In the genomic region with DNA sequence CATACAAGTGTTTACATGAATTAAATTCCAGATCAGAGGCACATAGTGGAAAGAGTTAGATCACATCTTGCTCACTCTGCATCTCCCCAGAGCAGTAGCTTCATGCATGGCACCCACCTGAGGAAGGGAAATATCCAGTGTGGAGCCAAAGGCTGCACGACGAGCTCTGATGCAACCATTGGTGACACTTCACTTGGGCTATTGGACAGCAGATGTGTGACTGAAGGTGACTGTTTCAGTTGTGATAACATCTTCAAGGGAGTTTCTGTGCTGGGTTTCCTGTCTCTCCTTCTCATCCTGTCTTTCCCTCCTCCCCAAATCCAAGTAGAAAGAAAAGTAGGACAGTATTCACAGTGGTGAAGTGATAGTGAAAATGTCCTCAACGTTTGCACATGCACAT, we compare ENCODE assay signal across 24 cellular contexts.
"Had no signal": no experiment of that assay in that cellular context is flagged by ENCODE, and none has a peak within 500 bp of the region (broad histone marks: within the 10 kb centered on the region; RNA-seq: fewer than 3 reads in every experiment).

No MANE protein-coding gene starts in this region.

- H2AFZ ChIP-seq: neural progenitor cell had no signal

- FAIRE-seq: colon, frontal cortex, islet of Langerhans had no signal

- ATAC-seq: activated CD8-positive, alpha-beta T cell treated with anti-CD3 and anti-CD28 coated beads, Interleukin-2, amount 10 ng/mL, durations not matched to agents 7 days and 5 days; left cardiac atrium; mucosa of descending colon; right cardiac atrium; stimulated activated naive CD8-positive, alpha-beta T cell treated with anti-CD3 and anti-CD28 coated beads, Interleukin-15, Interleukin-2, amounts not matched to agents 100 U/mL and 50 U/mL, for 24 hours; upper lobe of right lung had no signal

- H3K9me3 ChIP-seq: esophagus muscularis mucosa, mucosa of descending colon, prostate gland, upper lobe of right lung had no signal

- H3K27me3 ChIP-seq: esophagus muscularis mucosa, neural progenitor cell, upper lobe of right lung had no signal

- H3K4me2 ChIP-seq: neural progenitor cell had no signal

- DNase-seq: activated CD4-positive, alpha-beta T cell treated with anti-CD3 and anti-CD28 coated beads, Interleukin-2, amount 10 ng/mL, durations not matched to agents 24 days and 14 days; activated CD8-positive, alpha-beta T cell treated with anti-CD3 and anti-CD28 coated beads, Interleukin-2, amount 10 ng/mL, durations not matched to agents 7 days and 5 days; activated gamma-delta T cell treated with Interleukin-2 at 50 U/mL for 16 hours; aorta; central memory CD4-positive, alpha-beta T cell; effector memory CD4-positive, alpha-beta T cell; hypothalamus; left cardiac atrium; mesenchymal stem cell; mucosa of descending colon; right cardiac atrium; stimulated activated CD4-positive, alpha-beta T cell treated with anti-CD3 and anti-CD28 coated beads, Interleukin-12 subunit alpha, Interleukin-12 subunit beta, amount 100 ng/mL, for 4 hours; stimulated activated CD4-positive, alpha-beta T cell treated with anti-CD3 and anti-CD28 coated beads, Interleukin-4, amount 100 ng/mL, for 4 hours; stimulated activated naive CD8-positive, alpha-beta T cell treated with anti-CD3 and anti-CD28 coated beads, Interleukin-15, Interleukin-2, amounts not matched to agents 100 U/mL and 50 U/mL, for 24 hours; upper lobe of right lung had no signal

- H3K27ac Mint-ChIP-seq: activated CD4-positive, alpha-beta T cell treated with anti-CD3 and anti-CD28 coated beads, Interleukin-2, amount 10 ng/mL, durations not matched to agents 24 days and 14 days; activated CD8-positive, alpha-beta T cell treated with anti-CD3 and anti-CD28 coated beads, Interleukin-2, amount 10 ng/mL, durations not matched to agents 7 days and 5 days; activated naive CD4-positive, alpha-beta T cell treated with anti-CD3 and anti-CD28 coated beads, Interleukin-2, amount 50 U/mL, for 24 hours; brain; neural progenitor cell; T-helper 1 cell treated with Interleukin-12 subunit alpha and Interleukin-12 subunit beta and Interleukin-4 antibody, amounts not matched to agents 30 μg/mL and 1 μg/mL, for 36 hours had no signal

- H3K36me3 ChIP-seq: esophagus muscularis mucosa, neural progenitor cell, prostate gland, upper lobe of right lung had no signal

- H3K4me3 ChIP-seq: esophagus muscularis mucosa, mucosa of descending colon, neural progenitor cell, prostate gland, upper lobe of right lung had no signal

- H3K4me1 ChIP-seq: neural progenitor cell, prostate gland, upper lobe of right lung had no signal

- H3K27ac ChIP-seq: esophagus muscularis mucosa, neural progenitor cell, prostate gland, upper lobe of right lung had no signal

- H3K9ac ChIP-seq: neural progenitor cell had no signal
